In genomic region chr10:28991738-28992270, GRCh38 we compare ENCODE assay signal across 8 cellular contexts.
DNase-seq lines count a peak whose midpoint lies in the region; ATAC-seq and TF ChIP-seq lines count a peak whose summit lies in the region.

No MANE protein-coding gene starts in this region.

- intact Hi-C loops in transverse colon (cut with DNase I; ENCODE audit: low total_unique reads), result loop anchor here (5.0 kb wide), 1 partner anchor 325 kb away; no protein-coding TSS in a partner anchor

- no peak overlapping the region for H3K4me3 ChIP-seq in transverse colon

- WGBS in transverse colon (ENCODE audit: low coverage in 1 of 2), 2 donors, result 13 to 33% methylated on average over 1 of the region's 1 CpG

- in situ Hi-C loops in transverse colon (cut with MboI; ENCODE audit: low pct_ligation_motif_present in 1 of 4, low pct_unique_long_range_greater_than_20kb in 1 of 4, low sequenced_read_pairs in 3 of 4), result loop anchor here in 3 of 4 donors (5.0 to 10.0 kb wide), 3 partner anchors 307 to 325 kb away; partner anchors contain the start of gene BAMBI (in 1 of the 3)

- no peaks in the 10 kb centered on the region for H3K27me3 ChIP-seq in transverse colon

- DNase-seq in DMS53 treated with DMSO at 0.1 percent for 48 hours (lab: John Stamatoyannopoulos, UW; ENCODE audit: unreplicated experiment) (peak; percentile 55), HK-2 (ENCODE audit: unreplicated experiment) (peak; percentile 33), SK-N-DZ (ENCODE audit: low spot score) (peak; percentile 14), cerebellar cortex (ENCODE audit: low spot score) (peak; percentile 65), lung microvascular endothelial cell (ENCODE audit: low read depth in 2 of 2) (peak; percentile 48 to 72), transverse colon (peak; percentile 35), NCI-H2227 treated with DMSO at 0.1 percent for 48 hours (lab: John Stamatoyannopoulos, UW) (no peak)

- no peaks in the 10 kb centered on the region for H3K36me3 ChIP-seq in transverse colon

- no peak for TF ChIP-seq POLR2A in transverse colon (IDR thresholded peaks at IDR 0.05)

- no peaks in the 10 kb centered on the region for H3K9me3 ChIP-seq in transverse colon

- TF ChIP-seq CTCF in transverse colon (IDR thresholded peaks at IDR 0.05), result peak; percentile 58 to 69 (median 63)

- no peak for TF ChIP-seq EP300 in transverse colon (IDR thresholded peaks at IDR 0.05; ENCODE audit: low read depth)

- ATAC-seq in HG03520 (IDR thresholded peaks at IDR 0.05; ENCODE audit: unreplicated experiment), result no peak

- H3K4me1 ChIP-seq in transverse colon, result no peaks in the 10 kb centered on the region

- no peak overlapping the region for H3K27ac ChIP-seq in transverse colon
